20 cellular contexts compared by ENCODE assay signal in the genomic region with DNA sequence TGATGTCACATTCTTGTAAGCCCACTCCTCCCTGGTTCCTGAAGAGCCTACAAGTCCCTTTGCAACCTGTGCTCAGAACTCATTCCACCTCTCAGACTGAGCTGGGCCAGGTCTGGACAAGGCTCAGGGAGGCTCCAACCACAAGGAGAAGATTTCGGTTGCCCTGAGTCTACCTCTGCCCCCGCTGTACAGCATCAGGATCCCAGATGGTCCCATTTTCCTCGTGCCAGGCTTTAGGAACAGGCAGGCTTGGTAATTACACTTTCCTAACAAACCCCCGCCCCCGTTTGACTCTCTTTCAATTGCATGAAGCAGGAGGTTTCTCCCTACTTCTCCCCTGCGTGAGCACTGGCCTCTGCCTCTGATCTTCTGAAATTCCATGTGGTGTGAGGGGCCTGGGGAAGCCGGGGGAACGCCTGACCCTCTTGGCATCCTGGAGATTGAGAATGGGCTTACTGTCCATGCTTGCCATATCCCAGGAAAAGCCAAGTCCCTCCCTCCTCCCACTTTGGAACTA.
DNase-seq lines count a peak whose midpoint lies in the region; ATAC-seq lines count a peak whose summit lies in the region.
"Had no signal": no experiment of that assay in that cellular context is flagged by ENCODE, and none has a peak within 500 bp of the region (broad histone marks: within the 10 kb centered on the region; RNA-seq: fewer than 3 reads in every experiment).

No MANE protein-coding gene starts in this region.

- H3K36me3 ChIP-seq in BLaER1 treated with 17β-estradiol and CSF1 and Interleukin-3, amounts not matched to agents 10 nM and 100 nM, result no peaks in the 10 kb centered on the region

- ATAC-seq in GM21381 (IDR thresholded peaks at IDR 0.05; ENCODE audit: unreplicated experiment), result no peak

- no peaks in the 10 kb centered on the region; a peak in 1 of 22 replicates for H3K27me3 ChIP-seq in BLaER1 treated with 17β-estradiol and CSF1 and Interleukin-3, amounts not matched to agents 10 nM and 100 nM

- peaks cover 64 to 87% (median 84%) of the 10 kb centered on the region in 10 experiments for H3K4me1 ChIP-seq in BLaER1 treated with 17β-estradiol and CSF1 and Interleukin-3, amounts not matched to agents 10 nM and 100 nM

- peak overlapping the region; percentile 85 to 97 (median 93) for H3K4me2 ChIP-seq in BLaER1 treated with 17β-estradiol and CSF1 and Interleukin-3, amounts not matched to agents 10 nM and 100 nM

- H3K9ac ChIP-seq in BLaER1 treated with 17β-estradiol and CSF1 and Interleukin-3, amounts not matched to agents 10 nM and 100 nM, result no peak overlapping the region

- DNase-seq in Ammon's horn (ENCODE audit: low spot score), result peak; percentile 56
- DNase-seq in NCI-H69 (lab: John Stamatoyannopoulos, UW), result peak; percentile 45
- peak; percentile 59 for DNase-seq in mesenteric fat pad (ENCODE audit: low spot score)
- DNase-seq in posterior vena cava (ENCODE audit: low spot score), result no peak
- DNase-seq in cerebellar nuclear complex (lab: John Stamatoyannopoulos, UW), result no peak
- DNase-seq in kidney glomerular epithelial cell (lab: John Stamatoyannopoulos, UW), result no peak
- DNase-seq: Caco-2; CD4-positive, alpha-beta memory T cell; H7; HFFc6; Kasumi-1; NCI-H1417; NCI-H1930; NCI-H510A; NCI-H748 treated with DMSO at 0.1 percent for 48 hours; NK-92 treated with Interleukin-12 subunit alpha and Interleukin-12 subunit beta, amount 100 ng/mL, for 24 hours; SHP77 treated with DMSO at 0.1 percent for 48 hours had no signal

- peak overlapping the region in 2 of 11 experiments; percentile 20 to 48; a peak in 2 of 22 replicates for H3K27ac ChIP-seq in BLaER1 treated with 17β-estradiol and CSF1 and Interleukin-3, amounts not matched to agents 10 nM and 100 nM
- H3K27ac ChIP-seq: SK-N-MC had no signal

- peaks cover 0 to 15% (median 0%) of the 10 kb centered on the region in 11 experiments; a peak in 4 of 22 replicates for H4K20me1 ChIP-seq in BLaER1 treated with 17β-estradiol and CSF1 and Interleukin-3, amounts not matched to agents 10 nM and 100 nM

- intact Hi-C loops in posterior vena cava (cut with DNase I), result no loop called here

- H3K4me3 ChIP-seq in BLaER1 treated with 17β-estradiol and CSF1 and Interleukin-3, amounts not matched to agents 10 nM and 100 nM, result no peak overlapping the region
- H3K4me3 ChIP-seq: SK-N-MC had no signal

- H3K9me3 ChIP-seq in BLaER1 treated with 17β-estradiol and CSF1 and Interleukin-3, amounts not matched to agents 10 nM and 100 nM (replicated peaks in 1 of 11), result no peaks in the 10 kb centered on the region
- H3K9me3 ChIP-seq: Caco-2 had no signal

Comparison
In these comparisons a context has a peak if more than half of its experiments do, and no peak if none do; other contexts are left out.
1. DNase-seq: peak in Ammon's horn (single experiment), NCI-H69 (single experiment) and mesenteric fat pad (single experiment); none in posterior vena cava (single experiment), cerebellar nuclear complex (0 of 2) and kidney glomerular epithelial cell (single experiment).